ENCODE assay signal across 23 cellular contexts in the genomic region with DNA sequence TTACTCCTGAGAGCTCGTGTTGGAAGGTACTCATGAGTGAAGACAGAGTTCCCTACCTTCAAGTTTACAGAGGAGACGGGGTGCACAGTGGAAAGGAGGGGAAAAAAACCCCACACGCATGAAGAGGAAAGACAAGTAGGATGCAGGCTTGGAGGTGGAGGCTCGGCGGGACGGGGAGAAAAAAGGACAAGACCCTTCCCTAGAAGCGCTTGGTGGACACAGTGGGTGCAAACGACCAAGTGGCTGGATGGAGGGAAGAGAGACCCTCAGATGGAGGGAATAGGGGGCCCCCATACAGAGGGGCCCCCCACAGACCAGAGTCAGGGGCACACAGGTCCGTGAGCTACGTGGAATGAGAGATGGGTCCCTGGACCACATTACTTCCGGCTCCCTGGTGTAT.
"Had no signal": no experiment of that assay in that cellular context is flagged by ENCODE, and none has a peak within 500 bp of the region (broad histone marks: within the 10 kb centered on the region; RNA-seq: fewer than 3 reads in every experiment).

No MANE protein-coding gene starts in this region.

- H3K27ac ChIP-seq: dorsolateral prefrontal cortex, epithelial cell of prostate, foreskin keratinocyte, heart right ventricle, left lung, neural progenitor cell, parathyroid adenoma, right lobe of liver, thoracic aorta, transverse colon, upper lobe of right lung, uterus had no signal

- H3K4me1 ChIP-seq: foreskin keratinocyte, left lung, parathyroid adenoma, right lobe of liver, transverse colon, upper lobe of right lung, uterus had no signal

- H3K27me3 ChIP-seq: foreskin keratinocyte, neural progenitor cell, right lobe of liver, transverse colon, upper lobe of right lung, uterus had no signal

- ATAC-seq: esophagus mucosa; foreskin keratinocyte; left lung; mucosa of descending colon; natural killer cell treated with Interleukin-12 subunit alpha and Interleukin-12 subunit beta and Interleukin-15 and Interleukin-18, amount 100 ng/mL, for 72 hours; right lobe of liver; stimulated activated memory B cell treated with anti-CD40 and anti-IgM and Interleukin-4, amounts not matched to agents 10 μg/mL and 1 μg/mL and 100 μg/mL, for 72 hours; stimulated activated naive CD8-positive, alpha-beta T cell treated with anti-CD3 and anti-CD28 coated beads, Interleukin-15, Interleukin-2, amounts not matched to agents 100 U/mL and 50 U/mL, for 24 hours; upper lobe of right lung had no signal

- DNase-seq: dorsolateral prefrontal cortex; effector CD4-positive, alpha-beta T cell; foreskin keratinocyte; glutamatergic neuron; heart right ventricle; hippocampal formation; immature natural killer cell; left lung; mucosa of descending colon; naive B cell; right lobe of liver; stimulated activated CD4-positive, alpha-beta T cell treated with anti-CD3 and anti-CD28 coated beads, Interleukin-4, amount 100 ng/mL, for 4 hours; stimulated activated naive CD8-positive, alpha-beta T cell treated with anti-CD3 and anti-CD28 coated beads, Interleukin-15, Interleukin-2, amounts not matched to agents 100 U/mL and 50 U/mL, for 24 hours; upper lobe of right lung; uterus had no signal

- H3K36me3 ChIP-seq: heart right ventricle, left lung, neural progenitor cell, right lobe of liver, thoracic aorta, transverse colon, upper lobe of right lung, uterus had no signal

- H3K9me3 ChIP-seq: heart right ventricle, left lung, mucosa of descending colon, right lobe of liver, thoracic aorta, transverse colon, upper lobe of right lung, uterus had no signal

- H3K4me3 ChIP-seq: dorsolateral prefrontal cortex, heart right ventricle, left lung, mucosa of descending colon, neural progenitor cell, right lobe of liver, thoracic aorta, transverse colon, upper lobe of right lung, uterus had no signal

- H3K9ac ChIP-seq: neural progenitor cell, parathyroid adenoma had no signal
